2 cellular contexts compared by ENCODE assay signal in genomic region chr3:126476166-126476975, GRCh38.
A peak's percentile ranks its signal among the peaks of the same experiment; 100 is the strongest.
TF ChIP-seq lines count a peak whose summit lies in the region.

No MANE protein-coding gene starts in this region.

TF ChIP-seq in GM23338, 12 proteins besides CTCF, POLR2A, EP300 and RAD21:
- peak; percentile 81 for TF ChIP-seq POLR2AphosphoS5 (IDR thresholded peaks at IDR 0.05; ENCODE audit: low read depth)
- TF ChIP-seq, protein P1, sequence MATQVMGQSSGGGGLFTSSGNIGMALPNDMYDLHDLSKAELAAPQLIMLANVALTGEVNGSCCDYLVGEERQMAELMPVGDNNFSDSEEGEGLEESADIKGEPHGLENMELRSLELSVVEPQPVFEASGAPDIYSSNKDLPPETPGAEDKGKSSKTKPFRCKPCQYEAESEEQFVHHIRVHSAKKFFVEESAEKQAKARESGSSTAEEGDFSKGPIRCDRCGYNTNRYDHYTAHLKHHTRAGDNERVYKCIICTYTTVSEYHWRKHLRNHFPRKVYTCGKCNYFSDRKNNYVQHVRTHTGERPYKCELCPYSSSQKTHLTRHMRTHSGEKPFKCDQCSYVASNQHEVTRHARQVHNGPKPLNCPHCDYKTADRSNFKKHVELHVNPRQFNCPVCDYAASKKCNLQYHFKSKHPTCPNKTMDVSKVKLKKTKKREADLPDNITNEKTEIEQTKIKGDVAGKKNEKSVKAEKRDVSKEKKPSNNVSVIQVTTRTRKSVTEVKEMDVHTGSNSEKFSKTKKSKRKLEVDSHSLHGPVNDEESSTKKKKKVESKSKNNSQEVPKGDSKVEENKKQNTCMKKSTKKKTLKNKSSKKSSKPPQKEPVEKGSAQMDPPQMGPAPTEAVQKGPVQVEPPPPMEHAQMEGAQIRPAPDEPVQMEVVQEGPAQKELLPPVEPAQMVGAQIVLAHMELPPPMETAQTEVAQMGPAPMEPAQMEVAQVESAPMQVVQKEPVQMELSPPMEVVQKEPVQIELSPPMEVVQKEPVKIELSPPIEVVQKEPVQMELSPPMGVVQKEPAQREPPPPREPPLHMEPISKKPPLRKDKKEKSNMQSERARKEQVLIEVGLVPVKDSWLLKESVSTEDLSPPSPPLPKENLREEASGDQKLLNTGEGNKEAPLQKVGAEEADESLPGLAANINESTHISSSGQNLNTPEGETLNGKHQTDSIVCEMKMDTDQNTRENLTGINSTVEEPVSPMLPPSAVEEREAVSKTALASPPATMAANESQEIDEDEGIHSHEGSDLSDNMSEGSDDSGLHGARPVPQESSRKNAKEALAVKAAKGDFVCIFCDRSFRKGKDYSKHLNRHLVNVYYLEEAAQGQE (IDR thresholded peaks at IDR 0.05; ENCODE audit: unreplicated experiment) = no peak
- TF ChIP-seq ZNF114 (CRISPR knock-in tag; IDR thresholded peaks at IDR 0.05) = no peak

TF ChIP-seq in H1, 55 proteins besides CTCF, POLR2A, EP300 and RAD21:
- TF ChIP-seq MAX (IDR thresholded peaks at IDR 0.05) = peak; percentile 52; the same call in 1 of the 2 replicates
- no peak for TF ChIP-seq SRF (IDR thresholded peaks at IDR 0.05; ENCODE audit: low read depth, low read length)
- TF ChIP-seq TAF1 (IDR thresholded peaks at IDR 0.05; ENCODE audit: low read depth, low read length) = 0 out of 2 replicates have a peak, but pooled peaks have one; percentile 23
- TF ChIP-seq JUN (IDR thresholded peaks at IDR 0.05; ENCODE audit: low read depth, low read length) = no peak
- TF ChIP-seq BRCA1 (IDR thresholded peaks at IDR 0.05; ENCODE audit: low read depth, low read length) = no peak
- peak; percentile 27 for TF ChIP-seq POLR2AphosphoS5 (IDR thresholded peaks at IDR 0.05; ENCODE audit: low read depth, low read length)
- TF ChIP-seq ASH2L (IDR thresholded peaks at IDR 0.05; ENCODE audit: low read length) = peak; percentile 46
- no peak for TF ChIP-seq SAP30 (IDR thresholded peaks at IDR 0.05; ENCODE audit: insufficient read depth, insufficient replicate concordance, low read length)
- TF ChIP-seq GABPA (IDR thresholded peaks at IDR 0.05; ENCODE audit: borderline replicate concordance, insufficient read depth, low read length) = no peak
- TF ChIP-seq PHF8 (conservative IDR thresholded peaks at IDR 0.05; ENCODE audit: low read depth, low read length) = peak; percentile 30; the same call in 1 of the 2 replicates
- TF ChIP-seq KDM1A (IDR thresholded peaks at IDR 0.05; ENCODE audit: borderline replicate concordance, low read length) = peak; percentile 63; the same call in 1 of the 2 replicates
- TF ChIP-seq, protein P2, sequence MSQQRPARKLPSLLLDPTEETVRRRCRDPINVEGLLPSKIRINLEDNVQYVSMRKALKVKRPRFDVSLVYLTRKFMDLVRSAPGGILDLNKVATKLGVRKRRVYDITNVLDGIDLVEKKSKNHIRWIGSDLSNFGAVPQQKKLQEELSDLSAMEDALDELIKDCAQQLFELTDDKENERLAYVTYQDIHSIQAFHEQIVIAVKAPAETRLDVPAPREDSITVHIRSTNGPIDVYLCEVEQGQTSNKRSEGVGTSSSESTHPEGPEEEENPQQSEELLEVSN (IDR thresholded peaks at IDR 0.05) = peak; percentile 44
- no peak for TF ChIP-seq RBBP5 (IDR thresholded peaks at IDR 0.05; ENCODE audit: borderline replicate concordance, low read depth, low read length)
- no peak for TF ChIP-seq CREB1 (IDR thresholded peaks at IDR 0.05)
- peak; percentile 37 for TF ChIP-seq KDM4A (IDR thresholded peaks at IDR 0.05; ENCODE audit: low read depth, low read length, severe bottlenecking)
